Comparison of ENCODE assay signal across 36 cellular contexts in the genomic region with DNA sequence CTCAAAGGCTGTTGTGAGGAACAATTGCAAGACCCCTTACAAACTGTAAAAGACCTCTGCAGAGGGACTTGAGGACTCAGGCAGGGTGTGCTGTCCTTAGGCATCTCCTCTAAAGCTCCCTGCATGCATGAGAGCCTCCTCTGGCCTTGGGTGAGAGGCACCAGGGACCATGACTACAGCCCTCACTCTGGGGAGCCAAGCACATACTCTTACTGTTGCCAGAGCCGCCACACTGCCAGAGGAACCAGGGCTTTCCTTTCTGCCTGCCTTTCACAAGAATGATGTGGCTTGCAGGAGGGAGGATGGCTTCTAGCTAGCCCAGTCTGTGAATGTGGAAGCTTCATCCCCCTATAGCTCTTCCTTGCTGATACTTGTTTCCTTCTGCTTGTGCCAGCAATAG. TPM values are rescaled to one million over a fixed set of nuclear protein-coding genes. Genes with fewer than 3 reads are reported as not detected.
"Had no signal": no experiment of that assay in that cellular context is flagged by ENCODE, and none has a peak within 500 bp of the region (broad histone marks: within the 10 kb centered on the region; RNA-seq: fewer than 3 reads in every experiment).

No MANE protein-coding gene starts in this region.

- H3K4me1 ChIP-seq: adrenal gland, body of pancreas, breast epithelium, colonic mucosa had no signal

- H3K4me3 ChIP-seq: adrenal gland, body of pancreas, breast epithelium, cardiac muscle cell, colonic mucosa, esophagus squamous epithelium, gastroesophageal sphincter had no signal

- ATAC-seq: activated CD4-positive, alpha-beta T cell treated with anti-CD3 and anti-CD28 coated beads for 36 hours; activated CD8-positive, alpha-beta memory T cell treated with anti-CD3 and anti-CD28 coated beads, Interleukin-2, amount 10 ng/mL, durations not matched to agents 7 days and 5 days; activated CD8-positive, alpha-beta T cell treated with anti-CD3 and anti-CD28 coated beads, Interleukin-2, amount 10 ng/mL, durations not matched to agents 7 days and 5 days; activated naive CD8-positive, alpha-beta T cell treated with anti-CD3 and anti-CD28 coated beads, Interleukin-2, amount 50 U/mL, for 24 hours; body of pancreas; gastroesophageal sphincter had no signal

- H3K9me3 ChIP-seq: adrenal gland, body of pancreas, breast epithelium, colonic mucosa, esophagus squamous epithelium, gastroesophageal sphincter had no signal

- H3K27ac ChIP-seq: body of pancreas, breast epithelium, cardiac muscle cell, colonic mucosa, epithelial cell of prostate, esophagus squamous epithelium, gastroesophageal sphincter had no signal

- H3K36me3 ChIP-seq: adrenal gland, breast epithelium, cardiac muscle cell, colonic mucosa, esophagus squamous epithelium, gastroesophageal sphincter had no signal

- DNase-seq: activated CD4-positive, alpha-beta memory T cell treated with anti-CD3 and anti-CD28 coated beads for 36 hours; activated CD4-positive, alpha-beta T cell treated with anti-CD3 and anti-CD28 coated beads for 36 hours; activated CD4-positive, alpha-beta T cell treated with anti-CD3 and anti-CD28 coated beads, Interleukin-2, amount 10 ng/mL, durations not matched to agents 24 days and 14 days; activated CD4-positive, CD25-positive, alpha-beta regulatory T cell; activated CD4-positive, CD25-positive, alpha-beta regulatory T cell treated with anti-CD3 and anti-CD28 coated beads, Interleukin-2, amount 50 U/mL, for 72 hours; activated CD8-positive, alpha-beta memory T cell treated with anti-CD3 and anti-CD28 coated beads, Interleukin-2, amount 10 ng/mL, durations not matched to agents 7 days and 5 days; activated CD8-positive, alpha-beta memory T cell treated with anti-CD3 and anti-CD28 coated beads, Interleukin-2, amount 50 U/mL, for 4 hours; activated CD8-positive, alpha-beta T cell treated with anti-CD3 and anti-CD28 coated beads, Interleukin-2, amount 10 ng/mL, durations not matched to agents 7 days and 5 days; activated effector memory CD4-positive, alpha-beta T cell treated with anti-CD3 and anti-CD28 coated beads, Interleukin-2, amount 50 U/mL, for 16 hours; activated naive CD4-positive, alpha-beta T cell treated with anti-CD3 and anti-CD28 coated beads for 36 hours; activated naive CD8-positive, alpha-beta T cell treated with anti-CD3 and anti-CD28 coated beads for 36 hours; activated naive CD8-positive, alpha-beta T cell treated with anti-CD3 and anti-CD28 coated beads, Interleukin-2, amount 50 U/mL, for 24 hours; activated T-cell treated with anti-CD3 and anti-CD28 coated beads, Interleukin-2, amount 50 U/mL, for 1 hour; activated T-cell treated with anti-CD3 and anti-CD28 coated beads, Interleukin-2, amount 50 U/mL, for 48 hours; adrenal gland; amygdala; aorta; body of pancreas; central memory CD4-positive, alpha-beta T cell; cerebellar nuclear complex; colonic mucosa; effector CD8-positive, alpha-beta T cell; esophagus squamous epithelium; foreskin melanocyte; head of caudate nucleus; T-helper 2 cell had no signal

- H3K27me3 ChIP-seq: body of pancreas had no signal

RNA-seq across cellular contexts. Expression of a gene that starts 5.9 kb away (rescaled TPM):
- total RNA-seq: activated CD4-positive, alpha-beta memory T cell treated with anti-CD3 and anti-CD28 coated beads for 36 hours; activated CD4-positive, alpha-beta T cell treated with anti-CD3 and anti-CD28 coated beads, Interleukin-2, amount 10 ng/mL, durations not matched to agents 24 days and 14 days; activated CD8-positive, alpha-beta memory T cell treated with anti-CD3 and anti-CD28 coated beads for 36 hours; activated CD8-positive, alpha-beta memory T cell treated with anti-CD3 and anti-CD28 coated beads, Interleukin-2, amount 10 ng/mL, durations not matched to agents 7 days and 5 days; activated CD8-positive, alpha-beta T cell treated with anti-CD3 and anti-CD28 coated beads, Interleukin-2, amount 10 ng/mL, durations not matched to agents 7 days and 5 days; activated naive CD8-positive, alpha-beta T cell treated with anti-CD3 and anti-CD28 coated beads for 36 hours; activated T-helper 1 cell treated with anti-CD3 and anti-CD28 coated beads, Interleukin-12 subunit alpha, Interleukin-12 subunit beta, Interleukin-2, Interleukin-4 antibody, amounts not matched to agents 30 ng/mL and 10 ng/mL and 1 ng/mL, durations not matched to agents 14 hours and 24 hours and 36 hours; breast epithelium; endothelial cell of umbilical vein; esophagus squamous epithelium; fibroblast of lung; fibroblast of villous mesenchyme; T-helper 1 cell treated with Interleukin-12 subunit alpha and Interleukin-12 subunit beta and Interleukin-4 antibody, amounts not matched to agents 30 ng/mL and 1 ng/mL, for 36 hours had no signal
- polyA plus RNA-seq: endothelial cell of umbilical vein, fibroblast of lung had no signal
